ENCODE assay signal across 2 cellular contexts in the genomic region with DNA sequence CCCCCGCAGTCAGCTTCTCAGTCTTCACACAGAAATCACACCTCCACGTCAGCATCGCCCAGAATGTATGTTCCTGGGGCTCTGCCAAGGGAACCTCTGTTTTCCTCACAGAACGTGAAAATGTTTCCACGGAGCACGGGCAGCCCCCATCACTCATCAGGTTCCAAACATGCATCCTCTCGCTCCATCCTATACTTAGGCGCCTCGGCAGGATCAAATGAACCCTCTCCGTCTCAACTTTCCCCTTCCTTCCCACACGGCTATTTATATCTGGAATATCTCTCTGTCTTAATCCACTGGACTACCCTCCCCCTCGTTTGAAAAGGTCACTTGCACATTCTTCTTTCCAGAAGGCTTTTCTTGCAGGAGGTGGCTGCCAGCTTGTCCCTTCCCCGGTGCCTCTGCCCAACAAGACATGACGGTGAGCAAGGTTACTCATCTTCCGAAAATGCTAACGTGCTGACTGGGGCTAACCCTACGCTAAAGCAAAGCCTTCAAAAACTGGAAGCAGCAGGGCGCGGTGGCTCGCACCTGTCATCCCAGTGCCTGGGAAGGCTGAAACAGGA.
TF ChIP-seq lines count a peak whose summit lies in the region.

No MANE protein-coding gene starts in this region.

TF ChIP-seq in HEK293, 187 proteins besides CTCF, POLR2A, EP300 and RAD21:
- TF ChIP-seq, protein P1, sequence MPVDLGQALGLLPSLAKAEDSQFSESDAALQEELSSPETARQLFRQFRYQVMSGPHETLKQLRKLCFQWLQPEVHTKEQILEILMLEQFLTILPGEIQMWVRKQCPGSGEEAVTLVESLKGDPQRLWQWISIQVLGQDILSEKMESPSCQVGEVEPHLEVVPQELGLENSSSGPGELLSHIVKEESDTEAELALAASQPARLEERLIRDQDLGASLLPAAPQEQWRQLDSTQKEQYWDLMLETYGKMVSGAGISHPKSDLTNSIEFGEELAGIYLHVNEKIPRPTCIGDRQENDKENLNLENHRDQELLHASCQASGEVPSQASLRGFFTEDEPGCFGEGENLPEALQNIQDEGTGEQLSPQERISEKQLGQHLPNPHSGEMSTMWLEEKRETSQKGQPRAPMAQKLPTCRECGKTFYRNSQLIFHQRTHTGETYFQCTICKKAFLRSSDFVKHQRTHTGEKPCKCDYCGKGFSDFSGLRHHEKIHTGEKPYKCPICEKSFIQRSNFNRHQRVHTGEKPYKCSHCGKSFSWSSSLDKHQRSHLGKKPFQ (tag by site-specific recombination; IDR thresholded peaks at IDR 0.05), result 0 out of 2 replicates have a peak, but pooled peaks have one; percentile 51
- TF ChIP-seq ZIC2 (tag by site-specific recombination; IDR thresholded peaks at IDR 0.05) (no peak), TCF7L2 (IDR thresholded peaks at IDR 0.05; ENCODE audit: borderline replicate concordance, low read depth, low read length) (peak; percentile 48; the same call in 1 of the 2 replicates), ZFP37 (tag by site-specific recombination; IDR thresholded peaks at IDR 0.05) (no peak)

TF ChIP-seq in H1, 55 proteins besides CTCF, POLR2A, EP300 and RAD21:
- no peak for TF ChIP-seq SP4 (IDR thresholded peaks at IDR 0.05; ENCODE audit: low read length)
- no peak for TF ChIP-seq NRF1 (IDR thresholded peaks at IDR 0.05; ENCODE audit: low read depth, low read length)
- TF ChIP-seq KDM4A (IDR thresholded peaks at IDR 0.05; ENCODE audit: low read depth, low read length, severe bottlenecking), result no peak
- TF ChIP-seq SP2 (IDR thresholded peaks at IDR 0.05; ENCODE audit: low read length), result no peak
- TF ChIP-seq RXRA (IDR thresholded peaks at IDR 0.05; ENCODE audit: insufficient read depth, low read depth, low read length), result no peak
- TF ChIP-seq, protein P2, sequence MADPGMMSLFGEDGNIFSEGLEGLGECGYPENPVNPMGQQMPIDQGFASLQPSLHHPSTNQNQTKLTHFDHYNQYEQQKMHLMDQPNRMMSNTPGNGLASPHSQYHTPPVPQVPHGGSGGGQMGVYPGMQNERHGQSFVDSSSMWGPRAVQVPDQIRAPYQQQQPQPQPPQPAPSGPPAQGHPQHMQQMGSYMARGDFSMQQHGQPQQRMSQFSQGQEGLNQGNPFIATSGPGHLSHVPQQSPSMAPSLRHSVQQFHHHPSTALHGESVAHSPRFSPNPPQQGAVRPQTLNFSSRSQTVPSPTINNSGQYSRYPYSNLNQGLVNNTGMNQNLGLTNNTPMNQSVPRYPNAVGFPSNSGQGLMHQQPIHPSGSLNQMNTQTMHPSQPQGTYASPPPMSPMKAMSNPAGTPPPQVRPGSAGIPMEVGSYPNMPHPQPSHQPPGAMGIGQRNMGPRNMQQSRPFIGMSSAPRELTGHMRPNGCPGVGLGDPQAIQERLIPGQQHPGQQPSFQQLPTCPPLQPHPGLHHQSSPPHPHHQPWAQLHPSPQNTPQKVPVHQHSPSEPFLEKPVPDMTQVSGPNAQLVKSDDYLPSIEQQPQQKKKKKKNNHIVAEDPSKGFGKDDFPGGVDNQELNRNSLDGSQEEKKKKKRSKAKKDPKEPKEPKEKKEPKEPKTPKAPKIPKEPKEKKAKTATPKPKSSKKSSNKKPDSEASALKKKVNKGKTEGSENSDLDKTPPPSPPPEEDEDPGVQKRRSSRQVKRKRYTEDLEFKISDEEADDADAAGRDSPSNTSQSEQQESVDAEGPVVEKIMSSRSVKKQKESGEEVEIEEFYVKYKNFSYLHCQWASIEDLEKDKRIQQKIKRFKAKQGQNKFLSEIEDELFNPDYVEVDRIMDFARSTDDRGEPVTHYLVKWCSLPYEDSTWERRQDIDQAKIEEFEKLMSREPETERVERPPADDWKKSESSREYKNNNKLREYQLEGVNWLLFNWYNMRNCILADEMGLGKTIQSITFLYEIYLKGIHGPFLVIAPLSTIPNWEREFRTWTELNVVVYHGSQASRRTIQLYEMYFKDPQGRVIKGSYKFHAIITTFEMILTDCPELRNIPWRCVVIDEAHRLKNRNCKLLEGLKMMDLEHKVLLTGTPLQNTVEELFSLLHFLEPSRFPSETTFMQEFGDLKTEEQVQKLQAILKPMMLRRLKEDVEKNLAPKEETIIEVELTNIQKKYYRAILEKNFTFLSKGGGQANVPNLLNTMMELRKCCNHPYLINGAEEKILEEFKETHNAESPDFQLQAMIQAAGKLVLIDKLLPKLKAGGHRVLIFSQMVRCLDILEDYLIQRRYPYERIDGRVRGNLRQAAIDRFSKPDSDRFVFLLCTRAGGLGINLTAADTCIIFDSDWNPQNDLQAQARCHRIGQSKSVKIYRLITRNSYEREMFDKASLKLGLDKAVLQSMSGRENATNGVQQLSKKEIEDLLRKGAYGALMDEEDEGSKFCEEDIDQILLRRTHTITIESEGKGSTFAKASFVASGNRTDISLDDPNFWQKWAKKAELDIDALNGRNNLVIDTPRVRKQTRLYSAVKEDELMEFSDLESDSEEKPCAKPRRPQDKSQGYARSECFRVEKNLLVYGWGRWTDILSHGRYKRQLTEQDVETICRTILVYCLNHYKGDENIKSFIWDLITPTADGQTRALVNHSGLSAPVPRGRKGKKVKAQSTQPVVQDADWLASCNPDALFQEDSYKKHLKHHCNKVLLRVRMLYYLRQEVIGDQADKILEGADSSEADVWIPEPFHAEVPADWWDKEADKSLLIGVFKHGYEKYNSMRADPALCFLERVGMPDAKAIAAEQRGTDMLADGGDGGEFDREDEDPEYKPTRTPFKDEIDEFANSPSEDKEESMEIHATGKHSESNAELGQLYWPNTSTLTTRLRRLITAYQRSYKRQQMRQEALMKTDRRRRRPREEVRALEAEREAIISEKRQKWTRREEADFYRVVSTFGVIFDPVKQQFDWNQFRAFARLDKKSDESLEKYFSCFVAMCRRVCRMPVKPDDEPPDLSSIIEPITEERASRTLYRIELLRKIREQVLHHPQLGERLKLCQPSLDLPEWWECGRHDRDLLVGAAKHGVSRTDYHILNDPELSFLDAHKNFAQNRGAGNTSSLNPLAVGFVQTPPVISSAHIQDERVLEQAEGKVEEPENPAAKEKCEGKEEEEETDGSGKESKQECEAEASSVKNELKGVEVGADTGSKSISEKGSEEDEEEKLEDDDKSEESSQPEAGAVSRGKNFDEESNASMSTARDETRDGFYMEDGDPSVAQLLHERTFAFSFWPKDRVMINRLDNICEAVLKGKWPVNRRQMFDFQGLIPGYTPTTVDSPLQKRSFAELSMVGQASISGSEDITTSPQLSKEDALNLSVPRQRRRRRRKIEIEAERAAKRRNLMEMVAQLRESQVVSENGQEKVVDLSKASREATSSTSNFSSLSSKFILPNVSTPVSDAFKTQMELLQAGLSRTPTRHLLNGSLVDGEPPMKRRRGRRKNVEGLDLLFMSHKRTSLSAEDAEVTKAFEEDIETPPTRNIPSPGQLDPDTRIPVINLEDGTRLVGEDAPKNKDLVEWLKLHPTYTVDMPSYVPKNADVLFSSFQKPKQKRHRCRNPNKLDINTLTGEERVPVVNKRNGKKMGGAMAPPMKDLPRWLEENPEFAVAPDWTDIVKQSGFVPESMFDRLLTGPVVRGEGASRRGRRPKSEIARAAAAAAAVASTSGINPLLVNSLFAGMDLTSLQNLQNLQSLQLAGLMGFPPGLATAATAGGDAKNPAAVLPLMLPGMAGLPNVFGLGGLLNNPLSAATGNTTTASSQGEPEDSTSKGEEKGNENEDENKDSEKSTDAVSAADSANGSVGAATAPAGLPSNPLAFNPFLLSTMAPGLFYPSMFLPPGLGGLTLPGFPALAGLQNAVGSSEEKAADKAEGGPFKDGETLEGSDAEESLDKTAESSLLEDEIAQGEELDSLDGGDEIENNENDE (IDR thresholded peaks at IDR 0.05; ENCODE audit: insufficient replicate concordance, low read length), result no peak
- no peak for TF ChIP-seq BACH1 (IDR thresholded peaks at IDR 0.05; ENCODE audit: low read length)
- no peak for TF ChIP-seq TEAD4 (IDR thresholded peaks at IDR 0.05; ENCODE audit: low read depth, low read length)
- TF ChIP-seq CBX5 (IDR thresholded peaks at IDR 0.05; ENCODE audit: low read depth, low read length), result no peak
- TF ChIP-seq, protein P3, sequence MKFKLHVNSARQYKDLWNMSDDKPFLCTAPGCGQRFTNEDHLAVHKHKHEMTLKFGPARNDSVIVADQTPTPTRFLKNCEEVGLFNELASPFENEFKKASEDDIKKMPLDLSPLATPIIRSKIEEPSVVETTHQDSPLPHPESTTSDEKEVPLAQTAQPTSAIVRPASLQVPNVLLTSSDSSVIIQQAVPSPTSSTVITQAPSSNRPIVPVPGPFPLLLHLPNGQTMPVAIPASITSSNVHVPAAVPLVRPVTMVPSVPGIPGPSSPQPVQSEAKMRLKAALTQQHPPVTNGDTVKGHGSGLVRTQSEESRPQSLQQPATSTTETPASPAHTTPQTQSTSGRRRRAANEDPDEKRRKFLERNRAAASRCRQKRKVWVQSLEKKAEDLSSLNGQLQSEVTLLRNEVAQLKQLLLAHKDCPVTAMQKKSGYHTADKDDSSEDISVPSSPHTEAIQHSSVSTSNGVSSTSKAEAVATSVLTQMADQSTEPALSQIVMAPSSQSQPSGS (IDR thresholded peaks at IDR 0.05; ENCODE audit: low read length), result no peak
- TF ChIP-seq POU5F1 (IDR thresholded peaks at IDR 0.05; ENCODE audit: low read depth, low read length), result no peak
